In genomic region chr5:93870649-93871048, GRCh38 we compare ENCODE assay signal across 22 cellular contexts.
DNase-seq lines count a peak whose midpoint lies in the region; ATAC-seq, FAIRE-seq and TF ChIP-seq lines count a peak whose summit lies in the region.
"Had no signal": no experiment of that assay in that cellular context is flagged by ENCODE, and none has a peak within 500 bp of the region (broad histone marks: within the 10 kb centered on the region; RNA-seq: fewer than 3 reads in every experiment).

No MANE protein-coding gene starts in this region.

- H3K36me3 ChIP-seq in PC-3 (ENCODE audit: low read depth, low read length) (no peaks in the 10 kb centered on the region), astrocyte (ENCODE audit: insufficient read depth, low read length) (no peaks in the 10 kb centered on the region), hepatocyte (replicated peaks; ENCODE audit: insufficient read depth, low read depth) (no peaks in the 10 kb centered on the region)

- H3K4me2 ChIP-seq in PC-3 (ENCODE audit: low read length) (no peak overlapping the region), astrocyte (ENCODE audit: low read length) (no peak overlapping the region), hepatocyte (no peak overlapping the region)
- H3K4me2 ChIP-seq: BLaER1 had no signal

- WGBS in hepatocyte (ENCODE audit: low lambda C conversion rate, missing lambda C conversion rate): 80% methylated on average over 3 of the region's 3 CpGs

- no peaks in the 10 kb centered on the region for H3K27me3 Mint-ChIP-seq in astrocyte (ENCODE audit: low read depth, unreplicated experiment)
- H3K27me3 Mint-ChIP-seq in activated CD4-positive, alpha-beta T cell treated with anti-CD3 and anti-CD28 coated beads, Interleukin-2, amount 10 ng/mL, durations not matched to agents 7 days and 5 days: no peaks in the 10 kb centered on the region
- H3K27me3 Mint-ChIP-seq: B cell; CD4-positive, CD25-positive, alpha-beta regulatory T cell had no signal

- CTCF ChIA-PET in PC-3 (lab: Charles Lee): interaction anchor here (0.6 kb wide), 1 partner anchor 247 kb away, joined by 4 read pairs; no protein-coding TSS in a partner anchor
- CTCF ChIA-PET in activated CD4-positive, alpha-beta T cell treated with anti-CD3 and anti-CD28 coated beads, Interleukin-2, amount 10 ng/mL, durations not matched to agents 7 days and 5 days (lab: Charles Lee): no interaction called here

- TF ChIP-seq CTCF in PC-3 (conservative IDR thresholded peaks at IDR 0.05; ENCODE audit: low read depth, low read length) (no peak), astrocyte (IDR thresholded peaks at IDR 0.05; ENCODE audit: insufficient read depth, low read depth, low read length) (no peak), hepatocyte (IDR thresholded peaks at IDR 0.05; ENCODE audit: poor library complexity) (no peak)

- intact Hi-C loops in PC-3 (cut with micrococcal nuclease): no loop called here

- H4K20me1 ChIP-seq in PC-3 (ENCODE audit: low read length) (no peaks in the 10 kb centered on the region), astrocyte (ENCODE audit: insufficient read depth, low read length) (no peaks in the 10 kb centered on the region), hepatocyte (ENCODE audit: insufficient read depth, poor library complexity, severe bottlenecking) (no peaks in the 10 kb centered on the region)
- H4K20me1 ChIP-seq: BLaER1 had no signal

- no peak overlapping the region for H3K27ac Mint-ChIP-seq in astrocyte (ENCODE audit: unreplicated experiment)
- H3K27ac Mint-ChIP-seq in activated CD4-positive, alpha-beta T cell treated with anti-CD3 and anti-CD28 coated beads, Interleukin-2, amount 10 ng/mL, durations not matched to agents 7 days and 5 days: no peak overlapping the region
- H3K27ac Mint-ChIP-seq: B cell; CD4-positive, CD25-positive, alpha-beta regulatory T cell; CD8-positive, alpha-beta T cell had no signal

- peak; percentile 46 for ATAC-seq in PC-3
- no peak for ATAC-seq in HG03520 (IDR thresholded peaks at IDR 0.05; ENCODE audit: unreplicated experiment)
- ATAC-seq: CD8-positive, alpha-beta T cell had no signal

- no peaks in the 10 kb centered on the region for H3K9me2 ChIP-seq in PC-3 (replicated peaks; ENCODE audit: low read length)
- no peaks in the 10 kb centered on the region for H3K9me2 ChIP-seq in hepatocyte (replicated peaks; ENCODE audit: insufficient read depth)

- H3K79me2 ChIP-seq in PC-3 (ENCODE audit: low read length) (no peaks in the 10 kb centered on the region), astrocyte (ENCODE audit: insufficient read depth, low read length) (no peaks in the 10 kb centered on the region), hepatocyte (no peaks in the 10 kb centered on the region)

- H3K36me3 Mint-ChIP-seq in astrocyte (ENCODE audit: low read depth, unreplicated experiment): peaks cover 1% of the 10 kb centered on the region
- H3K36me3 Mint-ChIP-seq in activated CD4-positive, alpha-beta T cell treated with anti-CD3 and anti-CD28 coated beads, Interleukin-2, amount 10 ng/mL, durations not matched to agents 7 days and 5 days (ENCODE audit: low read depth): peaks cover 3% of the 10 kb centered on the region

- no TSS peak for BruUV-seq in PC-3 (replicated peaks; lab: Mats Ljungman, UMichigan)

- H2AFZ ChIP-seq in PC-3 (ENCODE audit: low read length) (no peak overlapping the region), astrocyte (ENCODE audit: low read depth, low read length) (no peak overlapping the region), hepatocyte (no peak overlapping the region)
- H2AFZ ChIP-seq: GM23248 had no signal

- H3K4me1 ChIP-seq in PC-3 (ENCODE audit: insufficient read depth, low read length): 0 out of 2 replicates have a peak, but pooled peaks cover 6% of the 10 kb centered on the region
- peaks cover 9% of the 10 kb centered on the region for H3K4me1 ChIP-seq in astrocyte (ENCODE audit: insufficient read depth, low read length)
- no peaks in the 10 kb centered on the region for H3K4me1 ChIP-seq in hepatocyte (ENCODE audit: insufficient read depth)
- H3K4me1 ChIP-seq: BLaER1, Caco-2 had no signal

- peak; percentile 43 for FAIRE-seq in astrocyte (lab: Jason Lieb, UNC)
- FAIRE-seq: A204.1, GM19239, H1 had no signal

- no peaks in the 10 kb centered on the region for H3F3A ChIP-seq in PC-3 (ENCODE audit: low read length, unreplicated experiment)

- no peak overlapping the region for H3K9ac ChIP-seq in PC-3 (ENCODE audit: low read length)
- H3K9ac ChIP-seq in astrocyte (ENCODE audit: low read length): no peak overlapping the region
- H3K9ac ChIP-seq: BLaER1, GM23248 had no signal

- no peak overlapping the region for H3K4me3 Mint-ChIP-seq in astrocyte (ENCODE audit: unreplicated experiment)
- H3K4me3 Mint-ChIP-seq in activated CD4-positive, alpha-beta T cell treated with anti-CD3 and anti-CD28 coated beads, Interleukin-2, amount 10 ng/mL, durations not matched to agents 7 days and 5 days: no peak overlapping the region
- H3K4me3 Mint-ChIP-seq: B cell; CD4-positive, CD25-positive, alpha-beta regulatory T cell; CD8-positive, alpha-beta T cell had no signal

- H3K27ac ChIP-seq in PC-3 (ENCODE audit: low read length) (no peak overlapping the region), astrocyte (ENCODE audit: low read depth, low read length) (no peak overlapping the region), hepatocyte (no peak overlapping the region)
- H3K27ac ChIP-seq: 22Rv1, BLaER1, C4-2B, GM23248 had no signal

- no peaks in the 10 kb centered on the region for H3K9me3 ChIP-seq in PC-3 (ENCODE audit: low read length)
- H3K9me3 ChIP-seq in astrocyte (ENCODE audit: insufficient read depth, low read depth, low read length): no peaks in the 10 kb centered on the region
- no peaks in the 10 kb centered on the region for H3K9me3 ChIP-seq in hepatocyte (ENCODE audit: low read depth)
- H3K9me3 ChIP-seq: BLaER1, Caco-2 had no signal

- H3K27me3 ChIP-seq in PC-3 (ENCODE audit: low read length): no peaks in the 10 kb centered on the region
- no peaks in the 10 kb centered on the region for H3K27me3 ChIP-seq in astrocyte (ENCODE audit: insufficient read depth, low read length)
- H3K27me3 ChIP-seq in hepatocyte: no peaks in the 10 kb centered on the region
- H3K27me3 ChIP-seq: BLaER1 had no signal

- H3K4me1 Mint-ChIP-seq in astrocyte (ENCODE audit: low read depth, unreplicated experiment): peaks cover 7% of the 10 kb centered on the region
- peaks cover 9% of the 10 kb centered on the region for H3K4me1 Mint-ChIP-seq in activated CD4-positive, alpha-beta T cell treated with anti-CD3 and anti-CD28 coated beads, Interleukin-2, amount 10 ng/mL, durations not matched to agents 7 days and 5 days
- H3K4me1 Mint-ChIP-seq: B cell had no signal

- H3K4me3 ChIP-seq in PC-3 (ENCODE audit: low read length) (no peak overlapping the region), astrocyte (ENCODE audit: insufficient read depth, low read depth, low read length) (no peak overlapping the region), hepatocyte (no peak overlapping the region)
- H3K4me3 ChIP-seq: BLaER1, GM23248 had no signal

- in situ Hi-C loops in Caki2 (cut with HindIII; ENCODE audit: low pct_unique_long_range_greater_than_20kb, low sequenced_read_pairs): no loop called here

- DNase-seq in Caki2 (ENCODE audit: low read depth) (peak; percentile 54), PC-3 (peak; percentile 32), astrocyte (ENCODE audit: low read depth) (no peak), hepatocyte (ENCODE audit: low spot score) (no peak)
- no peak for DNase-seq in activated CD4-positive, alpha-beta T cell treated with anti-CD3 and anti-CD28 coated beads, Interleukin-2, amount 10 ng/mL, durations not matched to agents 7 days and 5 days
- DNase-seq: Caco-2; CD4-positive, CD25-positive, alpha-beta regulatory T cell; CD8-positive, alpha-beta T cell; DMS53; DMS79 treated with DMSO at 0.1 percent for 48 hours; GF-D8; GM23248; H7; HCEC 1CT had no signal

- POLR2A ChIA-PET in PC-3 (lab: Charles Lee; ENCODE audit: unreplicated experiment): interaction anchor here (0.6 kb wide), 1 partner anchor 39 kb away, joined by 3 read pairs; no protein-coding TSS in a partner anchor
- POLR2A ChIA-PET in activated CD4-positive, alpha-beta T cell treated with anti-CD3 and anti-CD28 coated beads, Interleukin-2, amount 10 ng/mL, durations not matched to agents 7 days and 5 days (lab: Charles Lee): no interaction called here

- no peaks in the 10 kb centered on the region for H3K9me3 Mint-ChIP-seq in astrocyte (ENCODE audit: unreplicated experiment)
- H3K9me3 Mint-ChIP-seq in activated CD4-positive, alpha-beta T cell treated with anti-CD3 and anti-CD28 coated beads, Interleukin-2, amount 10 ng/mL, durations not matched to agents 7 days and 5 days: no peaks in the 10 kb centered on the region
- H3K9me3 Mint-ChIP-seq: CD8-positive, alpha-beta T cell had no signal

Comparison
In these comparisons a context has a peak if more than half of its experiments do, and no peak if none do; other contexts are left out.
1. DNase-seq: peak in Caki2 (single experiment) and PC-3 (single experiment); none in astrocyte (single experiment), activated CD4-positive, alpha-beta T cell treated with anti-CD3 and anti-CD28 coated beads, Interleukin-2, amount 10 ng/mL, durations not matched to agents 7 days and 5 days (single experiment) and hepatocyte (single experiment).